Comparison of ENCODE assay signal across 1 cellular context in genomic region chr14:77457522-77458248, GRCh38.
TF ChIP-seq lines count a peak whose summit lies in the region.

Gene AHSA1 (plus strand): TSS chr14:77458093. CDS start chr14:77458190, 97 bp downstream.
Gene VIPAS39 (minus strand): TSS chr14:77457601. CDS start chr14:77454102, 3,499 bp downstream.

TF ChIP-seq in HepG2, 621 proteins besides CTCF, POLR2A, EP300 and RAD21 (continued from another document and continues in another):
- TF ChIP-seq BRF2 (CRISPR knock-in tag; IDR thresholded peaks at IDR 0.05) (no peak), DZIP1 (CRISPR knock-in tag; IDR thresholded peaks at IDR 0.05) (no peak), NR2F2 (IDR thresholded peaks at IDR 0.05; ENCODE audit: borderline replicate concordance, low read depth) (no peak), RNF219 (CRISPR knock-in tag; IDR thresholded peaks at IDR 0.05) (no peak), ZNF777 (CRISPR knock-in tag; IDR thresholded peaks at IDR 0.05) (0 out of 2 replicates have a peak, but pooled peaks have one; percentile 7), NKX3-1 (CRISPR knock-in tag; IDR thresholded peaks at IDR 0.05) (no peak), ZNF660 (CRISPR knock-in tag; IDR thresholded peaks at IDR 0.05; ENCODE audit: borderline replicate concordance, low read depth) (no peak), MAFG (CRISPR knock-in tag; IDR thresholded peaks at IDR 0.05) (no peak), TFAP4 (IDR thresholded peaks at IDR 0.05; ENCODE audit: borderline replicate concordance, low read depth) (no peak), ZNF556 (CRISPR knock-in tag; IDR thresholded peaks at IDR 0.05; ENCODE audit: borderline replicate concordance) (no peak; the same call in 1 of the 2 replicates), ZNF136 (CRISPR knock-in tag; IDR thresholded peaks at IDR 0.05; ENCODE audit: low read depth) (0 out of 2 replicates have a peak, but pooled peaks have one; percentile 44), ZBTB25 (CRISPR knock-in tag; IDR thresholded peaks at IDR 0.05) (no peak), JUND (CRISPR knock-in tag; IDR thresholded peaks at IDR 0.05) (no peak), SNAPC4 (CRISPR knock-in tag; IDR thresholded peaks at IDR 0.05) (peak; percentile 1; the same call in 1 of the 2 replicates), ZNF580 (CRISPR knock-in tag; IDR thresholded peaks at IDR 0.05; ENCODE audit: borderline replicate concordance, low read depth) (0 out of 2 replicates have a peak, but pooled peaks have one; percentile 14), ZNF142 (CRISPR knock-in tag; IDR thresholded peaks at IDR 0.05) (no peak), EHMT2 (IDR thresholded peaks at IDR 0.05; ENCODE audit: borderline replicate concordance, low read depth, low read length) (no peak), NFYC (CRISPR knock-in tag; IDR thresholded peaks at IDR 0.05) (0 out of 2 replicates have a peak, but pooled peaks have one; percentile 27), NR3C1 (CRISPR knock-in tag; IDR thresholded peaks at IDR 0.05) (no peak), NFAT5 (CRISPR knock-in tag; IDR thresholded peaks at IDR 0.05) (no peak), GPN1 (CRISPR knock-in tag; IDR thresholded peaks at IDR 0.05; ENCODE audit: borderline replicate concordance) (no peak), PAF1 (CRISPR knock-in tag; IDR thresholded peaks at IDR 0.05) (no peak), THAP7 (CRISPR knock-in tag; IDR thresholded peaks at IDR 0.05) (peak; percentile 17; the same call in 1 of the 2 replicates)
